In the genomic region with DNA sequence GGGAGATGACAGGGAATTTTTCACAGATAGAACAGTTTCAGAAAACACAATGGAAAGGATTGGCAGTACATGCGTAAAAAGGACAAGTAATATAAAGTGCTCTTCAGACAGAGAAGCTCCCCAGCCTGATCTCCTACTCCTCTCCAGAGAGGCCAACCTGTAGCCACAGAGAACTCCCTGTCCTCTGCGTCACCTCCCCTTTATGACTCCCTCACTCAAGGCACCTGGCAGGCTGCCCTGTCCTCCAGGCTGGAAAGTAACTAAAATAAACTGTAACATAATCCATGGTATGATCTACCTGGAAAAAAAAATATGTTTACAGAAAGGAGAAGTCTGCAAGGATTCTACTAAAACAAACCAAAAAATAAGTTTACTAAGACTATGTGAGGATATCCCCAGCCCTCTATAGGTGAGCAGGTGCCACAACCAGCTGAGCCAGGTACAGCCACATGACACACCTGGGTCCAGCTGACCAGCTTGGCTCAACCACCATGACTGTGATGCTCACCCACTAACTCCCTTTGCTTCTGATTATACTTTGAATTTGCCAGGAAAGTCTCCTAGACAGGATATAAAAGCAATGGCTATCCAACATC, we compare ENCODE assay signal across 12 cellular contexts. TPM values are rescaled to one million over a fixed set of nuclear protein-coding genes. Genes with fewer than 3 reads are reported as not detected.
DNase-seq lines count a peak whose midpoint lies in the region; ATAC-seq, FAIRE-seq and TF ChIP-seq lines count a peak whose summit lies in the region.
"Had no signal": no experiment of that assay in that cellular context is flagged by ENCODE, and none has a peak within 500 bp of the region (broad histone marks: within the 10 kb centered on the region; RNA-seq: fewer than 3 reads in every experiment).

No MANE protein-coding gene starts in this region.

- no peaks in the 10 kb centered on the region for H3K9me3 ChIP-seq in left lung
- H3K9me3 ChIP-seq: vagina had no signal

- intact Hi-C loops in left lung (cut with DNase I) = no loop called here

- no peak overlapping the region for H3K4me3 ChIP-seq in left lung
- H3K4me3 ChIP-seq: vagina had no signal

- H3K27ac ChIP-seq in left lung = peak overlapping the region in 1 of 2 donors; percentile 54
- H3K27ac ChIP-seq: vagina had no signal

- peak; percentile 70 for DNase-seq in DMS153 treated with DMSO at 0.1 percent for 48 hours (lab: John Stamatoyannopoulos, UW; ENCODE audit: unreplicated experiment)
- peak; percentile 47 for DNase-seq in NCI-H2107 (lab: John Stamatoyannopoulos, UW)
- peak; percentile 47 to 85 for DNase-seq in T47D (ENCODE audit: low read depth in 1 of 2, low spot score in 1 of 2)
- DNase-seq in left lung = peak in 1 of 2 donors; percentile 83
- no peak for DNase-seq in NCI-H82 treated with DMSO at 0.1 percent for 48 hours (lab: John Stamatoyannopoulos, UW; ENCODE audit: unreplicated experiment)
- no peak for DNase-seq in RCC 7860 (ENCODE audit: low spot score)
- DNase-seq: activated CD4-positive, alpha-beta T cell treated with anti-CD3 and anti-CD28 coated beads, Interleukin-2, amount 50 U/mL, for 4 hours; erythroblast; NCI-H1694 had no signal

- H3K4me1 ChIP-seq in left lung = no peaks in the 10 kb centered on the region

- in situ Hi-C loops in T47D (cut with HindIII; ENCODE audit: low pct_unique_long_range_greater_than_20kb, low sequenced_read_pairs) = no loop called here

- no peak for TF ChIP-seq CTCF in left lung (IDR thresholded peaks at IDR 0.05)

- peak; percentile 91 for ATAC-seq in left lung
- ATAC-seq in GM18868 (IDR thresholded peaks at IDR 0.05; ENCODE audit: unreplicated experiment) = no peak
- no peak for ATAC-seq in GM18498 (IDR thresholded peaks at IDR 0.05; ENCODE audit: unreplicated experiment)

- no peak for FAIRE-seq in RCC 7860 (lab: Jason Lieb, UNC)

- no peaks in the 10 kb centered on the region for H3K27me3 ChIP-seq in left lung
- H3K27me3 ChIP-seq: vagina had no signal

- no peaks in the 10 kb centered on the region for H3K36me3 ChIP-seq in left lung
- H3K36me3 ChIP-seq: vagina had no signal

RNA-seq across cellular contexts. Expression of a gene that starts 29.2 kb away (rescaled TPM):
- total RNA-seq in left lung = 10 to 100 TPM; 15.8 to 20.7 TPM

Comparison
In these comparisons a context has a peak if more than half of its experiments do, and no peak if none do; other contexts are left out.
1. DNase-seq: peak in DMS153 treated with DMSO at 0.1 percent for 48 hours (single experiment), NCI-H2107 (single experiment) and T47D (2 of 2); none in NCI-H82 treated with DMSO at 0.1 percent for 48 hours (single experiment) and RCC 7860 (single experiment).